30 cellular contexts compared by ENCODE assay signal in genomic region chr16:10326647-10327046, GRCh38.
"Had no signal": no experiment of that assay in that cellular context is flagged by ENCODE, and none has a peak within 500 bp of the region (broad histone marks: within the 10 kb centered on the region; RNA-seq: fewer than 3 reads in every experiment).

No MANE protein-coding gene starts in this region.

- DNase-seq: activated B cell treated with CpG ODN at 0.5 μM for 24 hours; activated CD4-positive, alpha-beta T cell treated with anti-CD3 and anti-CD28 coated beads for 48 hours; activated CD4-positive, alpha-beta T cell treated with anti-CD3 and anti-CD28 coated beads, Interleukin-2, amount 50 U/mL, for 1 hour; activated CD4-positive, alpha-beta T cell treated with anti-CD3 and anti-CD28 coated beads, Interleukin-2, amount 50 U/mL, for 48 hours; activated CD8-positive, alpha-beta memory T cell treated with anti-CD3 and anti-CD28 coated beads for 24 hours; activated CD8-positive, alpha-beta T cell treated with anti-CD3 and anti-CD28 coated beads for 36 hours; activated effector memory CD4-positive, alpha-beta T cell treated with Interleukin-2 at 50 U/mL for 16 hours; activated gamma-delta T cell treated with Interleukin-2 at 50 U/mL for 16 hours; activated naive CD4-positive, alpha-beta T cell treated with anti-CD3 and anti-CD28 coated beads for 36 hours; activated naive CD8-positive, alpha-beta T cell treated with anti-CD3 and anti-CD28 coated beads, Interleukin-2, amount 10 ng/mL, durations not matched to agents 7 days and 5 days; activated T-cell treated with anti-CD3 and anti-CD28 coated beads, Interleukin-2, amount 50 U/mL, for 4 hours; anterior cingulate cortex; brain microvascular endothelial cell; dorsolateral prefrontal cortex; effector memory CD4-positive, alpha-beta T cell; endodermal cell; foreskin fibroblast; head of caudate nucleus; T-helper 1 cell; T-helper 17 cell; T1000; WERI-Rb-1 had no signal

- H3K27ac Mint-ChIP-seq: activated CD8-positive, alpha-beta T cell treated with anti-CD3 and anti-CD28 coated beads for 36 hours; activated naive CD4-positive, alpha-beta T cell treated with anti-CD3 and anti-CD28 coated beads for 36 hours; activated naive CD4-positive, alpha-beta T cell treated with anti-CD3 and anti-CD28 coated beads, Interleukin-2, amount 50 U/mL, for 24 hours; activated naive CD8-positive, alpha-beta T cell treated with anti-CD3 and anti-CD28 coated beads, Interleukin-2, amount 10 ng/mL, durations not matched to agents 7 days and 5 days; activated T-helper 17 cell treated with anti-CD3 and anti-CD28 coated beads, Interleukin-2, amount 50 U/mL, for 72 hours; dendritic cell treated with granulocyte-macrophage colony-stimulating factor and Interleukin-4, amounts not matched to agents 40 ng/mL and 50 ng/mL, for 4 days; endodermal cell; T-helper 2 cell treated with Interferon-gamma antibody and Interleukin-4, amounts not matched to agents 5 μg/mL and 100 μg/mL, for 36 hours had no signal

- ATAC-seq: activated CD4-positive, CD25-positive, alpha-beta regulatory T cell treated with anti-CD3 and anti-CD28 coated beads, Interleukin-2, amount 50 U/mL, for 24 hours; activated CD8-positive, alpha-beta T cell treated with anti-CD3 and anti-CD28 coated beads for 36 hours; activated T-cell treated with anti-CD3 and anti-CD28 coated beads, Interleukin-2, amount 50 U/mL, for 4 hours; activated T-helper 17 cell treated with anti-CD3 and anti-CD28 coated beads, Interleukin-2, amount 50 U/mL, for 72 hours; esophagus mucosa; T-helper 17 cell had no signal

- H3K27ac ChIP-seq: brain microvascular endothelial cell, coronary artery, dorsolateral prefrontal cortex, WERI-Rb-1 had no signal

- H3K36me3 ChIP-seq: brain microvascular endothelial cell, WERI-Rb-1 had no signal

- H3K9me3 Mint-ChIP-seq: dendritic cell treated with granulocyte-macrophage colony-stimulating factor and Interleukin-4, amounts not matched to agents 40 ng/mL and 50 ng/mL, for 4 days; endodermal cell had no signal

- H3K4me3 Mint-ChIP-seq: activated B cell treated with CpG ODN at 0.5 μM for 24 hours; activated CD8-positive, alpha-beta T cell treated with anti-CD3 and anti-CD28 coated beads for 36 hours; activated naive CD4-positive, alpha-beta T cell treated with anti-CD3 and anti-CD28 coated beads for 36 hours; activated naive CD4-positive, alpha-beta T cell treated with anti-CD3 and anti-CD28 coated beads, Interleukin-2, amount 50 U/mL, for 24 hours; activated naive CD8-positive, alpha-beta T cell treated with anti-CD3 and anti-CD28 coated beads, Interleukin-2, amount 10 ng/mL, durations not matched to agents 7 days and 5 days; activated T-cell treated with anti-CD3 and anti-CD28 coated beads, Interleukin-2, amount 50 U/mL, for 4 hours; activated T-helper 17 cell treated with anti-CD3 and anti-CD28 coated beads, Interleukin-2, amount 50 U/mL, for 72 hours; central memory CD8-positive, alpha-beta T cell; dendritic cell treated with granulocyte-macrophage colony-stimulating factor and Interleukin-4, amounts not matched to agents 40 ng/mL and 50 ng/mL, for 4 days; endodermal cell; T-helper 17 cell; T-helper 2 cell treated with Interferon-gamma antibody and Interleukin-4, amounts not matched to agents 5 μg/mL and 100 μg/mL, for 36 hours had no signal

- H3K4me3 ChIP-seq: coronary artery, dorsolateral prefrontal cortex had no signal

- H3K4me1 Mint-ChIP-seq: activated T-helper 17 cell treated with anti-CD3 and anti-CD28 coated beads, Interleukin-2, amount 50 U/mL, for 72 hours had no signal

- H3K27me3 Mint-ChIP-seq: activated B cell treated with CpG ODN at 0.5 μM for 24 hours; activated CD8-positive, alpha-beta T cell treated with anti-CD3 and anti-CD28 coated beads for 36 hours; activated naive CD4-positive, alpha-beta T cell treated with anti-CD3 and anti-CD28 coated beads, Interleukin-2, amount 50 U/mL, for 24 hours; activated naive CD8-positive, alpha-beta T cell treated with anti-CD3 and anti-CD28 coated beads, Interleukin-2, amount 10 ng/mL, durations not matched to agents 7 days and 5 days; activated T-helper 17 cell treated with anti-CD3 and anti-CD28 coated beads, Interleukin-2, amount 50 U/mL, for 72 hours; central memory CD8-positive, alpha-beta T cell; dendritic cell treated with granulocyte-macrophage colony-stimulating factor and Interleukin-4, amounts not matched to agents 40 ng/mL and 50 ng/mL, for 4 days; T-helper 17 cell had no signal

- H3K27me3 ChIP-seq: brain microvascular endothelial cell, dorsolateral prefrontal cortex had no signal
